ENCODE assay signal across 8 cellular contexts in genomic region chr2:158969717-158970521, GRCh38. TPM values are rescaled to one million over a fixed set of nuclear protein-coding genes. Genes with fewer than 3 reads are reported as not detected.
DNase-seq lines count a peak whose midpoint lies in the region; ATAC-seq and TF ChIP-seq lines count a peak whose summit lies in the region.

No MANE protein-coding gene starts in this region.

- intact Hi-C loops in vagina (cut with DNase I) = no loop called here

- no peak for TF ChIP-seq POLR2A in vagina (IDR thresholded peaks at IDR 0.05)

- H3K4me1 Mint-ChIP-seq in activated T-cell treated with anti-CD3 and anti-CD28 coated beads, Interleukin-2, amount 50 U/mL, for 24 hours (ENCODE audit: low read depth) = peaks cover 16% of the 10 kb centered on the region

- H3K27ac Mint-ChIP-seq in activated T-cell treated with anti-CD3 and anti-CD28 coated beads, Interleukin-2, amount 50 U/mL, for 24 hours = peak overlapping the region; percentile 18

- peak overlapping the region; percentile 70 for H3K9ac ChIP-seq in muscle layer of colon (ENCODE audit: low read length)

- no peaks in the 10 kb centered on the region for H3K9me3 Mint-ChIP-seq in activated T-cell treated with anti-CD3 and anti-CD28 coated beads, Interleukin-2, amount 50 U/mL, for 24 hours

- peak; percentile 13 for ATAC-seq in SK-N-SH treated with all-trans-retinoic acid at 6 μM for 48 hours

- H3K27ac ChIP-seq in esophagus (ENCODE audit: low read depth in 2 of 2, low read length in 1 of 2) (peak overlapping the region; percentile 90 to 94), muscle layer of colon (ENCODE audit: low read depth, low read length) (peak overlapping the region; percentile 98), vagina (peak overlapping the region; percentile 80)

- H3K27me3 Mint-ChIP-seq in activated T-cell treated with anti-CD3 and anti-CD28 coated beads, Interleukin-2, amount 50 U/mL, for 24 hours = peaks cover 71% of the 10 kb centered on the region

- H3K36me3 ChIP-seq in esophagus (ENCODE audit: control insufficient read depth in 2 of 2, insufficient read depth in 2 of 2, low read length in 1 of 2) (no peaks in the 10 kb centered on the region), muscle layer of colon (ENCODE audit: insufficient read depth, low read length) (no peaks in the 10 kb centered on the region), vagina (no peaks in the 10 kb centered on the region)

- H3K36me3 Mint-ChIP-seq in activated T-cell treated with anti-CD3 and anti-CD28 coated beads, Interleukin-2, amount 50 U/mL, for 24 hours (ENCODE audit: low read depth) = no peaks in the 10 kb centered on the region

- H3K27me3 ChIP-seq in esophagus (ENCODE audit: control insufficient read depth in 1 of 2, insufficient read depth in 2 of 2, low read length in 2 of 2) (no peaks in the 10 kb centered on the region), muscle layer of colon (ENCODE audit: control insufficient read depth in 1 of 2, insufficient read depth in 2 of 2, low read length in 2 of 2) (no peaks in the 10 kb centered on the region), vagina (no peaks in the 10 kb centered on the region)

- no peaks in the 10 kb centered on the region for H3K9me3 ChIP-seq in esophagus (ENCODE audit: control insufficient read depth in 2 of 2, insufficient read depth in 1 of 2, low read depth in 1 of 2, low read length in 1 of 2)
- H3K9me3 ChIP-seq in muscle layer of colon (ENCODE audit: low read length) = no peaks in the 10 kb centered on the region
- no peaks in the 10 kb centered on the region for H3K9me3 ChIP-seq in vagina

- peak overlapping the region; percentile 77 for H3K4me3 Mint-ChIP-seq in activated T-cell treated with anti-CD3 and anti-CD28 coated beads, Interleukin-2, amount 50 U/mL, for 24 hours

- peaks cover 0 to 2% of the 10 kb centered on the region in 2 donors for H3K4me1 ChIP-seq in esophagus (ENCODE audit: control insufficient read depth in 2 of 2, insufficient read depth in 2 of 2, low read length in 1 of 2)
- H3K4me1 ChIP-seq in muscle layer of colon (ENCODE audit: insufficient read depth, low read length) = peaks cover 37% of the 10 kb centered on the region
- H3K4me1 ChIP-seq in vagina = peaks cover 53% of the 10 kb centered on the region

- no peak for TF ChIP-seq CTCF in vagina (IDR thresholded peaks at IDR 0.05)

- H3K4me3 ChIP-seq in esophagus (ENCODE audit: low read depth in 1 of 2, low read length in 2 of 2) (peak overlapping the region; percentile 79 to 91), muscle layer of colon (ENCODE audit: low read depth in 1 of 2, low read length in 2 of 2) (peak overlapping the region; percentile 70 to 86), vagina (peak overlapping the region; percentile 88 to 92)

- 1 to 2% methylated on average over 27 of the region's 27 CpGs for WGBS in esophagus, 2 donors

- DNase-seq in activated T-cell treated with anti-CD3 and anti-CD28 coated beads, Interleukin-2, amount 50 U/mL, for 24 hours = no peak
- no peak for DNase-seq in activated T-cell treated with anti-CD3 and anti-CD28 coated beads for 4 hours
- DNase-seq in vagina (ENCODE audit: extremely low spot score in 2 of 2) = no peak
- DNase-seq in epidermal melanocyte (ENCODE audit: insufficient read length, low spot score) = no peak
- DNase-seq in NCI-H345 treated with DMSO at 0.1 percent for 48 hours (lab: John Stamatoyannopoulos, UW; ENCODE audit: unreplicated experiment) = no peak

TF ChIP-seq in SK-N-SH treated with all-trans-retinoic acid at 6 μM for 48 hours, 23 proteins besides CTCF, POLR2A, EP300 and RAD21:
- TF ChIP-seq CSRNP3 (CRISPR knock-in tag; IDR thresholded peaks at IDR 0.05) = no peak
- no peak for TF ChIP-seq PPARA (CRISPR knock-in tag; IDR thresholded peaks at IDR 0.05; ENCODE audit: borderline replicate concordance)
- no peak for TF ChIP-seq POU6F1 (CRISPR knock-in tag; IDR thresholded peaks at IDR 0.05; ENCODE audit: borderline replicate concordance, low read depth)
- TF ChIP-seq TCF4 (CRISPR knock-in tag; IDR thresholded peaks at IDR 0.05; ENCODE audit: borderline replicate concordance) = no peak
- TF ChIP-seq OSR1 (CRISPR knock-in tag; IDR thresholded peaks at IDR 0.05) = no peak
- no peak for TF ChIP-seq CSDC2 (CRISPR knock-in tag; IDR thresholded peaks at IDR 0.05)
- no peak for TF ChIP-seq TOX (CRISPR knock-in tag; IDR thresholded peaks at IDR 0.05; ENCODE audit: borderline replicate concordance)
- TF ChIP-seq GLIS3 (CRISPR knock-in tag; IDR thresholded peaks at IDR 0.05) = no peak
- no peak for TF ChIP-seq RARB (CRISPR knock-in tag; IDR thresholded peaks at IDR 0.05)
- TF ChIP-seq ISL1 (CRISPR knock-in tag; IDR thresholded peaks at IDR 0.05) = no peak
- TF ChIP-seq ZNF8 (CRISPR knock-in tag; IDR thresholded peaks at IDR 0.05) = no peak
- no peak for TF ChIP-seq ZFP3 (CRISPR knock-in tag; IDR thresholded peaks at IDR 0.05)
- no peak for TF ChIP-seq SNAI2 (CRISPR knock-in tag; IDR thresholded peaks at IDR 0.05)
- TF ChIP-seq ZNF70 (CRISPR knock-in tag; IDR thresholded peaks at IDR 0.05) = no peak
- TF ChIP-seq ARNTL (CRISPR knock-in tag; IDR thresholded peaks at IDR 0.05; ENCODE audit: borderline replicate concordance, low read depth) = no peak
- TF ChIP-seq PATZ1 (CRISPR knock-in tag; IDR thresholded peaks at IDR 0.05; ENCODE audit: borderline replicate concordance) = no peak
- TF ChIP-seq ZC3H10 (CRISPR knock-in tag; IDR thresholded peaks at IDR 0.05) = no peak
- TF ChIP-seq ESRRG (CRISPR knock-in tag; IDR thresholded peaks at IDR 0.05) = no peak
- no peak for TF ChIP-seq BACH2 (CRISPR knock-in tag; IDR thresholded peaks at IDR 0.05; ENCODE audit: borderline replicate concordance)

RNA-seq across cellular contexts. Expression of gene TANC1, which starts 1.5 kb away (rescaled TPM):
- polyA plus RNA-seq in esophagus = 10 to 100 TPM; 18.1 to 21.4 TPM
- total RNA-seq in vagina = 61.9 TPM
